9 cellular contexts compared by ENCODE assay signal in the genomic region with DNA sequence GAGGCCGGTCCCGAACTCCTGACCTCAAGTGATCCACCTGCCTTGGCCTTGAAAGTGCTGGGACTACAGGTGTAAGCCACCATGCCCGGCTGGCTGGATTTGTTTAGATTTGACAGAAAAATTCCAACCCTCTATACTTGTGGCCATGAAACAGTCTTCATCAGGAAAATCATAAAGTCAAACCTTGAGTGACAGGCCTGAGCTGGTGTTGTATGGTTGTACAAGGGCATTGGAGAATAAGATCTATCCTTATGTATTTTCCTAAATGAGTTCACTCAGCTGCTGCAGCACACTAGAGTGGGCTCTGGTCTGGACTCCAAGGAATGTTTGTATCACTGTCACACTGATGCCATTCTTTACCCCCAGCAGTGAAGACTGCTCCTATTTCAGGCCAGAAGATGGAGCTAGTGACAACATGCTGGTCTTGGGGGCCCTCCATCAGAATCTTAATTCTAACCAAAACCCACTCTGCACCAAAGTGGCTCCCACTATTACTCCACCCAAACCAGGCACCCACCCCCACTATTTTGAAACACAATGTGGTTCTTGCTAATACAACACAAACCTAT. TPM values are rescaled to one million over a fixed set of nuclear protein-coding genes. Genes with fewer than 3 reads are reported as not detected.
DNase-seq lines count a peak whose midpoint lies in the region; ATAC-seq and TF ChIP-seq lines count a peak whose summit lies in the region.
"Had no signal": no experiment of that assay in that cellular context is flagged by ENCODE, and none has a peak within 500 bp of the region (broad histone marks: within the 10 kb centered on the region; RNA-seq: fewer than 3 reads in every experiment).

No MANE protein-coding gene starts in this region.

- H3K36me3 ChIP-seq in Loucy (ENCODE audit: insufficient read depth, low read length) = no peaks in the 10 kb centered on the region
- H3K36me3 ChIP-seq: tibial nerve had no signal

- H3K4me3 Mint-ChIP-seq in activated CD8-positive, alpha-beta T cell treated with anti-CD3 and anti-CD28 coated beads for 36 hours = no peak overlapping the region
- no peak overlapping the region for H3K4me3 Mint-ChIP-seq in activated CD8-positive, alpha-beta T cell treated with anti-CD3 and anti-CD28 coated beads, Interleukin-2, amount 10 ng/mL, durations not matched to agents 7 days and 5 days
- H3K4me3 Mint-ChIP-seq in progenitor cell of endocrine pancreas (ENCODE audit: low read depth) = no peak overlapping the region

- no peak overlapping the region for H3K27ac Mint-ChIP-seq in activated CD8-positive, alpha-beta T cell treated with anti-CD3 and anti-CD28 coated beads for 36 hours
- no peak overlapping the region for H3K27ac Mint-ChIP-seq in activated CD8-positive, alpha-beta T cell treated with anti-CD3 and anti-CD28 coated beads, Interleukin-2, amount 10 ng/mL, durations not matched to agents 7 days and 5 days
- no peak overlapping the region for H3K27ac Mint-ChIP-seq in progenitor cell of endocrine pancreas

- peak; percentile 19 for ATAC-seq in activated CD8-positive, alpha-beta T cell treated with anti-CD3 and anti-CD28 coated beads for 36 hours
- no peak for ATAC-seq in activated CD8-positive, alpha-beta T cell treated with anti-CD3 and anti-CD28 coated beads, Interleukin-2, amount 10 ng/mL, durations not matched to agents 7 days and 5 days
- ATAC-seq in HG03354 (IDR thresholded peaks at IDR 0.05; ENCODE audit: poor library complexity, severe bottlenecking, unreplicated experiment) = no peak

- no peaks in the 10 kb centered on the region for H3K79me2 ChIP-seq in Loucy (ENCODE audit: insufficient read depth, low read length)

- no peaks in the 10 kb centered on the region for H3K9me3 Mint-ChIP-seq in activated CD8-positive, alpha-beta T cell treated with anti-CD3 and anti-CD28 coated beads for 36 hours
- no peaks in the 10 kb centered on the region for H3K9me3 Mint-ChIP-seq in activated CD8-positive, alpha-beta T cell treated with anti-CD3 and anti-CD28 coated beads, Interleukin-2, amount 10 ng/mL, durations not matched to agents 7 days and 5 days (ENCODE audit: insufficient read depth)
- no peaks in the 10 kb centered on the region for H3K9me3 Mint-ChIP-seq in progenitor cell of endocrine pancreas (ENCODE audit: low read depth)

- no peak for TF ChIP-seq CTCF in activated CD8-positive, alpha-beta T cell treated with anti-CD3 and anti-CD28 coated beads for 36 hours (IDR thresholded peaks at IDR 0.05)
- TF ChIP-seq CTCF in Loucy (conservative IDR thresholded peaks at IDR 0.05; ENCODE audit: low read length) (peak; percentile 73), cardiac fibroblast (IDR thresholded peaks at IDR 0.05; ENCODE audit: low read depth, low read length) (peak; percentile 17), progenitor cell of endocrine pancreas (IDR thresholded peaks at IDR 0.05; ENCODE audit: unreplicated experiment) (peak; percentile 10)

- CTCF ChIA-PET in activated CD8-positive, alpha-beta T cell treated with anti-CD3 and anti-CD28 coated beads for 36 hours (lab: Charles Lee) = interaction anchor here (1.2 to 9.3 kb wide), 4 partner anchors 22 to 458 kb away, joined by 3 to 135 read pairs (median 4); no protein-coding TSS in a partner anchor
- CTCF ChIA-PET in activated CD8-positive, alpha-beta T cell treated with anti-CD3 and anti-CD28 coated beads, Interleukin-2, amount 10 ng/mL, durations not matched to agents 7 days and 5 days (lab: Charles Lee) = interaction anchor here (1.1 to 2.9 kb wide), 4 partner anchors 11 to 458 kb away, joined by 3 to 15 read pairs (median 7); a partner anchor contains a TSS

- H3K4me2 ChIP-seq in Loucy (ENCODE audit: low read depth, low read length, poor library complexity, severe bottlenecking) = no peak overlapping the region

- H3K4me1 Mint-ChIP-seq in activated CD8-positive, alpha-beta T cell treated with anti-CD3 and anti-CD28 coated beads for 36 hours (ENCODE audit: low read depth) = peaks cover 5% of the 10 kb centered on the region
- H3K4me1 Mint-ChIP-seq in activated CD8-positive, alpha-beta T cell treated with anti-CD3 and anti-CD28 coated beads, Interleukin-2, amount 10 ng/mL, durations not matched to agents 7 days and 5 days (ENCODE audit: low read depth) = peaks cover 5% of the 10 kb centered on the region
- peaks cover 2% of the 10 kb centered on the region for H3K4me1 Mint-ChIP-seq in progenitor cell of endocrine pancreas (ENCODE audit: low read depth)

- H3F3A ChIP-seq in Loucy (ENCODE audit: low read depth) = no peaks in the 10 kb centered on the region

- no peak for DNase-seq in activated CD8-positive, alpha-beta T cell treated with anti-CD3 and anti-CD28 coated beads for 36 hours
- no peak for DNase-seq in activated CD8-positive, alpha-beta T cell treated with anti-CD3 and anti-CD28 coated beads, Interleukin-2, amount 10 ng/mL, durations not matched to agents 7 days and 5 days
- DNase-seq in cardiac fibroblast (ENCODE audit: low read depth in 2 of 2) (no peak), progenitor cell of endocrine pancreas (ENCODE audit: low spot score, unreplicated experiment) (no peak), activated gamma-delta T cell treated with Interleukin-2 at 50 U/mL for 16 hours (no peak), DMS79 treated with DMSO at 0.1 percent for 48 hours (lab: John Stamatoyannopoulos, UW) (no peak)

- peaks cover 11% of the 10 kb centered on the region for H3K36me3 Mint-ChIP-seq in activated CD8-positive, alpha-beta T cell treated with anti-CD3 and anti-CD28 coated beads for 36 hours (ENCODE audit: low read depth)
- H3K36me3 Mint-ChIP-seq in activated CD8-positive, alpha-beta T cell treated with anti-CD3 and anti-CD28 coated beads, Interleukin-2, amount 10 ng/mL, durations not matched to agents 7 days and 5 days (ENCODE audit: low read depth) = peaks cover 20% of the 10 kb centered on the region
- no peaks in the 10 kb centered on the region for H3K36me3 Mint-ChIP-seq in progenitor cell of endocrine pancreas (ENCODE audit: insufficient read depth)

- H3K27me3 Mint-ChIP-seq in activated CD8-positive, alpha-beta T cell treated with anti-CD3 and anti-CD28 coated beads for 36 hours = no peaks in the 10 kb centered on the region
- H3K27me3 Mint-ChIP-seq in activated CD8-positive, alpha-beta T cell treated with anti-CD3 and anti-CD28 coated beads, Interleukin-2, amount 10 ng/mL, durations not matched to agents 7 days and 5 days (ENCODE audit: low read depth) = no peaks in the 10 kb centered on the region
- peaks cover 17% of the 10 kb centered on the region for H3K27me3 Mint-ChIP-seq in progenitor cell of endocrine pancreas

- no peaks in the 10 kb centered on the region for H3K9me3 ChIP-seq in Loucy (ENCODE audit: insufficient read depth, low read depth, low read length)
- H3K9me3 ChIP-seq: tibial nerve had no signal

- no peak overlapping the region for H3K9ac ChIP-seq in Loucy (ENCODE audit: low read depth, low read length, poor library complexity, severe bottlenecking)

- no peaks in the 10 kb centered on the region for H3K9me2 ChIP-seq in Loucy (replicated peaks; ENCODE audit: low read depth, low read length)

- H3K4me3 ChIP-seq in Loucy (ENCODE audit: low read length, poor library complexity, severe bottlenecking) (no peak overlapping the region), cardiac fibroblast (replicated peaks in 1 of 2; ENCODE audit: low read depth in 2 of 2, low read length in 2 of 2) (no peak overlapping the region)
- H3K4me3 ChIP-seq: tibial nerve had no signal

- POLR2A ChIA-PET in activated CD8-positive, alpha-beta T cell treated with anti-CD3 and anti-CD28 coated beads for 36 hours (lab: Charles Lee) = no interaction called here
- POLR2A ChIA-PET in activated CD8-positive, alpha-beta T cell treated with anti-CD3 and anti-CD28 coated beads, Interleukin-2, amount 10 ng/mL, durations not matched to agents 7 days and 5 days (lab: Charles Lee) = no interaction called here

- no peaks in the 10 kb centered on the region for H4K20me1 ChIP-seq in Loucy (ENCODE audit: insufficient read depth, low read length, poor library complexity, severe bottlenecking)

- intact Hi-C loops in activated CD8-positive, alpha-beta T cell treated with anti-CD3 and anti-CD28 coated beads for 36 hours (cut with micrococcal nuclease) = no loop called here

- H2AFZ ChIP-seq in Loucy (ENCODE audit: low read length) = no peak overlapping the region

- H3K4me1 ChIP-seq in Loucy (ENCODE audit: insufficient read depth, low read length, poor library complexity, severe bottlenecking) = no peaks in the 10 kb centered on the region

- no peaks in the 10 kb centered on the region for H3K27me3 ChIP-seq in Loucy (ENCODE audit: insufficient read depth, low read length, poor library complexity, severe bottlenecking)
- H3K27me3 ChIP-seq: tibial nerve had no signal

RNA-seq across cellular contexts. Expression of a gene that starts 27.4 kb away (rescaled TPM):
- 10 to 100 TPM; 27.2 to 29.5 TPM for total RNA-seq in activated CD8-positive, alpha-beta T cell treated with anti-CD3 and anti-CD28 coated beads for 36 hours
- 10 to 100 TPM; 33.3 to 34.2 TPM for total RNA-seq in activated CD8-positive, alpha-beta T cell treated with anti-CD3 and anti-CD28 coated beads, Interleukin-2, amount 10 ng/mL, durations not matched to agents 7 days and 5 days
- 16.8 and 19.4 TPM in 2 replicates for total RNA-seq in progenitor cell of endocrine pancreas

RNA-seq across cellular contexts. Expression of a gene that starts 33.7 kb away (rescaled TPM):
- total RNA-seq in activated CD8-positive, alpha-beta T cell treated with anti-CD3 and anti-CD28 coated beads for 36 hours = 10 to 100 TPM; 52.3 to 53.0 TPM
- 10 to 100 TPM; 68.2 to 70.3 TPM for total RNA-seq in activated CD8-positive, alpha-beta T cell treated with anti-CD3 and anti-CD28 coated beads, Interleukin-2, amount 10 ng/mL, durations not matched to agents 7 days and 5 days
- total RNA-seq in progenitor cell of endocrine pancreas = 177 and 181 TPM in 2 replicates
